ENCODE assay signal across 16 cellular contexts in the genomic region with DNA sequence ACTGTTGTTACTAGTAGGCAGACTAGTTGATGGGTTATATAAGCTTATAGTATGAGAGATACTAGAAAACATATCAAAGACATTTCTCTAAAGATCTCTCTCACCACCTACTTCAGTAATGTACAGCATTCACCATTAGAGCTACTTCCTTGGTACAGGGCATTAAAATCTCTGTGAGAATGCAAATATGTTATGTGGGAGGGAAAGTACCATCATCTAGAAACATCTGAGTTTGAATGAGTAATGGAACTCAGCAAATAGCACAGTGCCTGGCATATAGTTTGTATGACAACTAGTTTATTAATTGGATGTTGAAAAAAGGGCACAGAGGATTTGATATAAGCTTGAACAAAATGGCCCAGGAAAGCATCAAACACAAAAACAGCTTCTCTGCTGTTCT.
"Had no signal": no experiment of that assay in that cellular context is flagged by ENCODE, and none has a peak within 500 bp of the region (broad histone marks: within the 10 kb centered on the region; RNA-seq: fewer than 3 reads in every experiment).

No MANE protein-coding gene starts in this region.

- H3K27me3 Mint-ChIP-seq: activated CD4-positive, alpha-beta memory T cell treated with anti-CD3 and anti-CD28 coated beads for 36 hours; activated naive CD4-positive, alpha-beta T cell treated with anti-CD3 and anti-CD28 coated beads, Interleukin-2, amount 10 ng/mL, durations not matched to agents 7 days and 5 days; stimulated activated memory B cell treated with anti-CD40 and anti-IgM and Interleukin-4, amounts not matched to agents 10 μg/mL and 1 μg/mL and 100 μg/mL, for 72 hours had no signal

- H3K4me3 Mint-ChIP-seq: activated CD4-positive, alpha-beta memory T cell treated with anti-CD3 and anti-CD28 coated beads for 36 hours; activated naive CD4-positive, alpha-beta T cell treated with anti-CD3 and anti-CD28 coated beads, Interleukin-2, amount 10 ng/mL, durations not matched to agents 7 days and 5 days; activated naive CD8-positive, alpha-beta T cell treated with anti-CD3 and anti-CD28 coated beads, Interleukin-2, amount 50 U/mL, for 24 hours; brain; memory B cell; stimulated activated memory B cell treated with anti-CD40 and anti-IgM and Interleukin-4, amounts not matched to agents 10 μg/mL and 1 μg/mL and 100 μg/mL, for 72 hours had no signal

- H3K36me3 Mint-ChIP-seq: activated CD4-positive, alpha-beta memory T cell treated with anti-CD3 and anti-CD28 coated beads for 36 hours; activated naive CD4-positive, alpha-beta T cell treated with anti-CD3 and anti-CD28 coated beads, Interleukin-2, amount 10 ng/mL, durations not matched to agents 7 days and 5 days; brain; memory B cell; stimulated activated memory B cell treated with anti-CD40 and anti-IgM and Interleukin-4, amounts not matched to agents 10 μg/mL and 1 μg/mL and 100 μg/mL, for 72 hours had no signal

- DNase-seq: activated CD4-positive, alpha-beta memory T cell treated with anti-CD3 and anti-CD28 coated beads for 36 hours; activated effector memory CD4-positive, alpha-beta T cell treated with Interleukin-2 at 50 U/mL for 16 hours; activated naive CD4-positive, alpha-beta T cell treated with anti-CD3 and anti-CD28 coated beads, Interleukin-2, amount 10 ng/mL, durations not matched to agents 7 days and 5 days; activated naive CD8-positive, alpha-beta T cell treated with anti-CD3 and anti-CD28 coated beads, Interleukin-2, amount 50 U/mL, for 24 hours; activated T-cell treated with anti-CD3 and anti-CD28 coated beads for 4 hours; anterior cingulate cortex; caudate nucleus; occipital lobe; posterior cingulate gyrus; sigmoid colon; stimulated activated CD4-positive, alpha-beta T cell treated with anti-CD3 and anti-CD28 coated beads, Interleukin-4, amount 100 ng/mL, for 4 hours; testis; upper lobe of left lung had no signal

- ATAC-seq: activated naive CD8-positive, alpha-beta T cell treated with anti-CD3 and anti-CD28 coated beads, Interleukin-2, amount 50 U/mL, for 24 hours; stimulated activated memory B cell treated with anti-CD40 and anti-IgM and Interleukin-4, amounts not matched to agents 10 μg/mL and 1 μg/mL and 100 μg/mL, for 72 hours had no signal

- H3K9me3 Mint-ChIP-seq: activated CD4-positive, alpha-beta memory T cell treated with anti-CD3 and anti-CD28 coated beads for 36 hours; activated naive CD4-positive, alpha-beta T cell treated with anti-CD3 and anti-CD28 coated beads, Interleukin-2, amount 10 ng/mL, durations not matched to agents 7 days and 5 days; activated naive CD8-positive, alpha-beta T cell treated with anti-CD3 and anti-CD28 coated beads, Interleukin-2, amount 50 U/mL, for 24 hours; memory B cell; stimulated activated memory B cell treated with anti-CD40 and anti-IgM and Interleukin-4, amounts not matched to agents 10 μg/mL and 1 μg/mL and 100 μg/mL, for 72 hours had no signal

- H3K4me1 Mint-ChIP-seq: activated naive CD4-positive, alpha-beta T cell treated with anti-CD3 and anti-CD28 coated beads, Interleukin-2, amount 10 ng/mL, durations not matched to agents 7 days and 5 days; brain; memory B cell; stimulated activated memory B cell treated with anti-CD40 and anti-IgM and Interleukin-4, amounts not matched to agents 10 μg/mL and 1 μg/mL and 100 μg/mL, for 72 hours had no signal

- H3K27ac Mint-ChIP-seq: activated CD4-positive, alpha-beta memory T cell treated with anti-CD3 and anti-CD28 coated beads for 36 hours; activated naive CD4-positive, alpha-beta T cell treated with anti-CD3 and anti-CD28 coated beads, Interleukin-2, amount 10 ng/mL, durations not matched to agents 7 days and 5 days; activated naive CD8-positive, alpha-beta T cell treated with anti-CD3 and anti-CD28 coated beads, Interleukin-2, amount 50 U/mL, for 24 hours; brain; memory B cell; stimulated activated memory B cell treated with anti-CD40 and anti-IgM and Interleukin-4, amounts not matched to agents 10 μg/mL and 1 μg/mL and 100 μg/mL, for 72 hours had no signal
